19 cellular contexts compared by ENCODE assay signal in genomic region chr12:12551115-12551514, GRCh38.
"Had no signal": no experiment of that assay in that cellular context is flagged by ENCODE, and none has a peak within 500 bp of the region (broad histone marks: within the 10 kb centered on the region; RNA-seq: fewer than 3 reads in every experiment).

No MANE protein-coding gene starts in this region.

- H3K27me3 ChIP-seq: dorsolateral prefrontal cortex, gastrocnemius medialis, heart right ventricle, thyroid gland had no signal

- H3K27ac ChIP-seq: heart right ventricle, thyroid gland, WERI-Rb-1 had no signal

- DNase-seq: activated CD4-positive, alpha-beta memory T cell treated with anti-CD3 and anti-CD28 coated beads for 36 hours; activated CD4-positive, alpha-beta T cell treated with anti-CD3 and anti-CD28 coated beads for 36 hours; activated CD8-positive, alpha-beta memory T cell treated with anti-CD3 and anti-CD28 coated beads, Interleukin-2, amount 10 ng/mL, durations not matched to agents 7 days and 5 days; activated effector memory CD4-positive, alpha-beta T cell treated with Interleukin-2 at 50 U/mL for 16 hours; activated T-cell treated with anti-CD3 and anti-CD28 coated beads, Interleukin-2, amount 50 U/mL, for 24 hours; dorsolateral prefrontal cortex; endodermal cell; erythroblast; gastrocnemius medialis; heart right ventricle; nucleus accumbens; posterior cingulate gyrus; retina; thyroid gland; WERI-Rb-1 had no signal

- FAIRE-seq: urothelium cell line had no signal

- H3K27ac Mint-ChIP-seq: activated CD4-positive, alpha-beta memory T cell treated with anti-CD3 and anti-CD28 coated beads for 36 hours; activated CD4-positive, alpha-beta T cell treated with anti-CD3 and anti-CD28 coated beads for 36 hours; activated CD8-positive, alpha-beta memory T cell treated with anti-CD3 and anti-CD28 coated beads, Interleukin-2, amount 10 ng/mL, durations not matched to agents 7 days and 5 days; activated naive CD4-positive, alpha-beta T cell treated with anti-CD3 and anti-CD28 coated beads, Interleukin-2, amount 50 U/mL, for 72 hours; nephron; stimulated activated effector memory CD8-positive, alpha-beta T cell treated with anti-CD3 and anti-CD28 coated beads, Interleukin-12 subunit alpha, Interleukin-12 subunit beta, amount 100 ng/mL, for 72 hours had no signal

- H3K27me3 Mint-ChIP-seq: activated CD4-positive, alpha-beta memory T cell treated with anti-CD3 and anti-CD28 coated beads for 36 hours; activated CD4-positive, alpha-beta T cell treated with anti-CD3 and anti-CD28 coated beads for 36 hours; activated CD8-positive, alpha-beta memory T cell treated with anti-CD3 and anti-CD28 coated beads, Interleukin-2, amount 10 ng/mL, durations not matched to agents 7 days and 5 days; activated T-cell treated with anti-CD3 and anti-CD28 coated beads, Interleukin-2, amount 50 U/mL, for 24 hours had no signal

- H3K9me3 Mint-ChIP-seq: activated CD4-positive, alpha-beta memory T cell treated with anti-CD3 and anti-CD28 coated beads for 36 hours; activated naive CD4-positive, alpha-beta T cell treated with anti-CD3 and anti-CD28 coated beads, Interleukin-2, amount 50 U/mL, for 72 hours; activated T-cell treated with anti-CD3 and anti-CD28 coated beads, Interleukin-2, amount 50 U/mL, for 24 hours; endodermal cell; nephron; stimulated activated effector memory CD8-positive, alpha-beta T cell treated with anti-CD3 and anti-CD28 coated beads, Interleukin-12 subunit alpha, Interleukin-12 subunit beta, amount 100 ng/mL, for 72 hours had no signal

- H3K9me3 ChIP-seq: gastrocnemius medialis, heart right ventricle, thyroid gland had no signal

- H3K4me3 Mint-ChIP-seq: activated CD4-positive, alpha-beta memory T cell treated with anti-CD3 and anti-CD28 coated beads for 36 hours; activated CD4-positive, alpha-beta T cell treated with anti-CD3 and anti-CD28 coated beads for 36 hours; activated CD8-positive, alpha-beta memory T cell treated with anti-CD3 and anti-CD28 coated beads, Interleukin-2, amount 10 ng/mL, durations not matched to agents 7 days and 5 days; activated T-cell treated with anti-CD3 and anti-CD28 coated beads, Interleukin-2, amount 50 U/mL, for 24 hours; endodermal cell; nephron; stimulated activated effector memory CD8-positive, alpha-beta T cell treated with anti-CD3 and anti-CD28 coated beads, Interleukin-12 subunit alpha, Interleukin-12 subunit beta, amount 100 ng/mL, for 72 hours had no signal

- ATAC-seq: activated CD4-positive, alpha-beta T cell treated with anti-CD3 and anti-CD28 coated beads for 36 hours; activated CD8-positive, alpha-beta memory T cell treated with anti-CD3 and anti-CD28 coated beads, Interleukin-2, amount 10 ng/mL, durations not matched to agents 7 days and 5 days; activated naive CD4-positive, alpha-beta T cell treated with anti-CD3 and anti-CD28 coated beads, Interleukin-2, amount 50 U/mL, for 72 hours; gastrocnemius medialis; heart right ventricle; stimulated activated effector memory CD8-positive, alpha-beta T cell treated with anti-CD3 and anti-CD28 coated beads, Interleukin-12 subunit alpha, Interleukin-12 subunit beta, amount 100 ng/mL, for 72 hours had no signal

- H3K4me1 Mint-ChIP-seq: nephron had no signal

- H3K36me3 ChIP-seq: gastrocnemius medialis, thyroid gland, WERI-Rb-1 had no signal

- H3K4me3 ChIP-seq: dorsolateral prefrontal cortex, gastrocnemius medialis, heart right ventricle, thyroid gland had no signal
